ENCODE assay signal across 1 cellular context in the genomic region with DNA sequence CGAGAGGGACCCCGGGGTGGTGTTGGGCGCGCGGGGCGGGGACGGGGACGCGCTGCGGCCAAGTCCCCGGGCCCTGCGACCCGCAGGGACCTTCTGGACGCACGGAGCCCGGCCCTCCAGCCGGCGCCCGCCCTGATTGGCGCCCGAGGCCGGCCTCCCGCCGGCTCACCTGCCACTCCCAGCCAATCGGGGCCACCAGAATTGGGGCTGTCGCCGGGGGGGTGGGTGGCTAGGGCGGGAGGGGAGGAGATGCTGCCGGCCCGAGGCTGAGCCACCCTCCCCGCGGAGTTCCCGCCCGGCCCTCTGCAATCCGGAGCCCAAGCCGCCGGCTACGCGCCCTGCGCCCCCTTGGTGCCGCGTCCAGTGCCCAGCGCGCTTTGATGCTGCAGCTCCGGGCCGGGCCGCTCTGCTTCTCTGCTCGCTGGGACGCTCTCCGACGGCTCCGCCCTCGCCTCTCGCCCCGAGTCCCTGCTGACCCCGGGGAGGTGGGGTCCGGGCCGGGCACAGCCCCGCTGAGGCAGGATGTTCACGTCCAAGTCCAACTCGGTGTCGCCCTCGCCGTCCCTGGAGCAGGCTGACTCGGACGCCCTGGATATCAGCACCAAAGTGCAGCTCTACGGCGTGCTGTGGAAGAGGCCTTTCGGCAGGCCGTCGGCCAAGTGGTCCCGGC.
TF ChIP-seq lines count a peak whose summit lies in the region.

A gene (plus strand): TSS at position 285 of the 670 bp plus-strand sequence. CDS start 238 bp downstream, at position 523.

TF ChIP-seq in H1, 55 proteins besides CTCF, POLR2A, EP300 and RAD21:
- TF ChIP-seq, protein P1, sequence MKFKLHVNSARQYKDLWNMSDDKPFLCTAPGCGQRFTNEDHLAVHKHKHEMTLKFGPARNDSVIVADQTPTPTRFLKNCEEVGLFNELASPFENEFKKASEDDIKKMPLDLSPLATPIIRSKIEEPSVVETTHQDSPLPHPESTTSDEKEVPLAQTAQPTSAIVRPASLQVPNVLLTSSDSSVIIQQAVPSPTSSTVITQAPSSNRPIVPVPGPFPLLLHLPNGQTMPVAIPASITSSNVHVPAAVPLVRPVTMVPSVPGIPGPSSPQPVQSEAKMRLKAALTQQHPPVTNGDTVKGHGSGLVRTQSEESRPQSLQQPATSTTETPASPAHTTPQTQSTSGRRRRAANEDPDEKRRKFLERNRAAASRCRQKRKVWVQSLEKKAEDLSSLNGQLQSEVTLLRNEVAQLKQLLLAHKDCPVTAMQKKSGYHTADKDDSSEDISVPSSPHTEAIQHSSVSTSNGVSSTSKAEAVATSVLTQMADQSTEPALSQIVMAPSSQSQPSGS (IDR thresholded peaks at IDR 0.05; ENCODE audit: low read length) = no peak
- no peak for TF ChIP-seq SP2 (IDR thresholded peaks at IDR 0.05; ENCODE audit: low read length)
- TF ChIP-seq EGR1 (IDR thresholded peaks at IDR 0.05; ENCODE audit: borderline replicate concordance, low read depth, low read length) = no peak
- no peak for TF ChIP-seq RFX5 (IDR thresholded peaks at IDR 0.05; ENCODE audit: borderline replicate concordance, low read depth, low read length)
- TF ChIP-seq NRF1 (IDR thresholded peaks at IDR 0.05; ENCODE audit: low read depth, low read length) = no peak
- TF ChIP-seq TAF7 (optimal IDR thresholded peaks at IDR 0.05; ENCODE audit: borderline replicate concordance, low read depth, low read length) = no peak
- TF ChIP-seq KDM4A (IDR thresholded peaks at IDR 0.05; ENCODE audit: low read depth, low read length, severe bottlenecking) = peak; percentile 88
- TF ChIP-seq RBBP5 (IDR thresholded peaks at IDR 0.05; ENCODE audit: borderline replicate concordance, low read depth, low read length) = peak; percentile 59; the same call in 1 of the 2 replicates
- no peak for TF ChIP-seq SIX5 (IDR thresholded peaks at IDR 0.05; ENCODE audit: low read depth, low read length)
- no peak for TF ChIP-seq BACH1 (IDR thresholded peaks at IDR 0.05; ENCODE audit: low read length)
- no peak for TF ChIP-seq GABPA (IDR thresholded peaks at IDR 0.05; ENCODE audit: borderline replicate concordance, insufficient read depth, low read length)
- no peak for TF ChIP-seq CBX8 (IDR thresholded peaks at IDR 0.05; ENCODE audit: borderline replicate concordance, low read depth, low read length)
- TF ChIP-seq RXRA (IDR thresholded peaks at IDR 0.05; ENCODE audit: insufficient read depth, low read depth, low read length) = no peak
- TF ChIP-seq, protein P2, sequence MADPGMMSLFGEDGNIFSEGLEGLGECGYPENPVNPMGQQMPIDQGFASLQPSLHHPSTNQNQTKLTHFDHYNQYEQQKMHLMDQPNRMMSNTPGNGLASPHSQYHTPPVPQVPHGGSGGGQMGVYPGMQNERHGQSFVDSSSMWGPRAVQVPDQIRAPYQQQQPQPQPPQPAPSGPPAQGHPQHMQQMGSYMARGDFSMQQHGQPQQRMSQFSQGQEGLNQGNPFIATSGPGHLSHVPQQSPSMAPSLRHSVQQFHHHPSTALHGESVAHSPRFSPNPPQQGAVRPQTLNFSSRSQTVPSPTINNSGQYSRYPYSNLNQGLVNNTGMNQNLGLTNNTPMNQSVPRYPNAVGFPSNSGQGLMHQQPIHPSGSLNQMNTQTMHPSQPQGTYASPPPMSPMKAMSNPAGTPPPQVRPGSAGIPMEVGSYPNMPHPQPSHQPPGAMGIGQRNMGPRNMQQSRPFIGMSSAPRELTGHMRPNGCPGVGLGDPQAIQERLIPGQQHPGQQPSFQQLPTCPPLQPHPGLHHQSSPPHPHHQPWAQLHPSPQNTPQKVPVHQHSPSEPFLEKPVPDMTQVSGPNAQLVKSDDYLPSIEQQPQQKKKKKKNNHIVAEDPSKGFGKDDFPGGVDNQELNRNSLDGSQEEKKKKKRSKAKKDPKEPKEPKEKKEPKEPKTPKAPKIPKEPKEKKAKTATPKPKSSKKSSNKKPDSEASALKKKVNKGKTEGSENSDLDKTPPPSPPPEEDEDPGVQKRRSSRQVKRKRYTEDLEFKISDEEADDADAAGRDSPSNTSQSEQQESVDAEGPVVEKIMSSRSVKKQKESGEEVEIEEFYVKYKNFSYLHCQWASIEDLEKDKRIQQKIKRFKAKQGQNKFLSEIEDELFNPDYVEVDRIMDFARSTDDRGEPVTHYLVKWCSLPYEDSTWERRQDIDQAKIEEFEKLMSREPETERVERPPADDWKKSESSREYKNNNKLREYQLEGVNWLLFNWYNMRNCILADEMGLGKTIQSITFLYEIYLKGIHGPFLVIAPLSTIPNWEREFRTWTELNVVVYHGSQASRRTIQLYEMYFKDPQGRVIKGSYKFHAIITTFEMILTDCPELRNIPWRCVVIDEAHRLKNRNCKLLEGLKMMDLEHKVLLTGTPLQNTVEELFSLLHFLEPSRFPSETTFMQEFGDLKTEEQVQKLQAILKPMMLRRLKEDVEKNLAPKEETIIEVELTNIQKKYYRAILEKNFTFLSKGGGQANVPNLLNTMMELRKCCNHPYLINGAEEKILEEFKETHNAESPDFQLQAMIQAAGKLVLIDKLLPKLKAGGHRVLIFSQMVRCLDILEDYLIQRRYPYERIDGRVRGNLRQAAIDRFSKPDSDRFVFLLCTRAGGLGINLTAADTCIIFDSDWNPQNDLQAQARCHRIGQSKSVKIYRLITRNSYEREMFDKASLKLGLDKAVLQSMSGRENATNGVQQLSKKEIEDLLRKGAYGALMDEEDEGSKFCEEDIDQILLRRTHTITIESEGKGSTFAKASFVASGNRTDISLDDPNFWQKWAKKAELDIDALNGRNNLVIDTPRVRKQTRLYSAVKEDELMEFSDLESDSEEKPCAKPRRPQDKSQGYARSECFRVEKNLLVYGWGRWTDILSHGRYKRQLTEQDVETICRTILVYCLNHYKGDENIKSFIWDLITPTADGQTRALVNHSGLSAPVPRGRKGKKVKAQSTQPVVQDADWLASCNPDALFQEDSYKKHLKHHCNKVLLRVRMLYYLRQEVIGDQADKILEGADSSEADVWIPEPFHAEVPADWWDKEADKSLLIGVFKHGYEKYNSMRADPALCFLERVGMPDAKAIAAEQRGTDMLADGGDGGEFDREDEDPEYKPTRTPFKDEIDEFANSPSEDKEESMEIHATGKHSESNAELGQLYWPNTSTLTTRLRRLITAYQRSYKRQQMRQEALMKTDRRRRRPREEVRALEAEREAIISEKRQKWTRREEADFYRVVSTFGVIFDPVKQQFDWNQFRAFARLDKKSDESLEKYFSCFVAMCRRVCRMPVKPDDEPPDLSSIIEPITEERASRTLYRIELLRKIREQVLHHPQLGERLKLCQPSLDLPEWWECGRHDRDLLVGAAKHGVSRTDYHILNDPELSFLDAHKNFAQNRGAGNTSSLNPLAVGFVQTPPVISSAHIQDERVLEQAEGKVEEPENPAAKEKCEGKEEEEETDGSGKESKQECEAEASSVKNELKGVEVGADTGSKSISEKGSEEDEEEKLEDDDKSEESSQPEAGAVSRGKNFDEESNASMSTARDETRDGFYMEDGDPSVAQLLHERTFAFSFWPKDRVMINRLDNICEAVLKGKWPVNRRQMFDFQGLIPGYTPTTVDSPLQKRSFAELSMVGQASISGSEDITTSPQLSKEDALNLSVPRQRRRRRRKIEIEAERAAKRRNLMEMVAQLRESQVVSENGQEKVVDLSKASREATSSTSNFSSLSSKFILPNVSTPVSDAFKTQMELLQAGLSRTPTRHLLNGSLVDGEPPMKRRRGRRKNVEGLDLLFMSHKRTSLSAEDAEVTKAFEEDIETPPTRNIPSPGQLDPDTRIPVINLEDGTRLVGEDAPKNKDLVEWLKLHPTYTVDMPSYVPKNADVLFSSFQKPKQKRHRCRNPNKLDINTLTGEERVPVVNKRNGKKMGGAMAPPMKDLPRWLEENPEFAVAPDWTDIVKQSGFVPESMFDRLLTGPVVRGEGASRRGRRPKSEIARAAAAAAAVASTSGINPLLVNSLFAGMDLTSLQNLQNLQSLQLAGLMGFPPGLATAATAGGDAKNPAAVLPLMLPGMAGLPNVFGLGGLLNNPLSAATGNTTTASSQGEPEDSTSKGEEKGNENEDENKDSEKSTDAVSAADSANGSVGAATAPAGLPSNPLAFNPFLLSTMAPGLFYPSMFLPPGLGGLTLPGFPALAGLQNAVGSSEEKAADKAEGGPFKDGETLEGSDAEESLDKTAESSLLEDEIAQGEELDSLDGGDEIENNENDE (IDR thresholded peaks at IDR 0.05; ENCODE audit: insufficient replicate concordance, low read length) = no peak
- no peak for TF ChIP-seq FOSL1 (IDR thresholded peaks at IDR 0.05; ENCODE audit: insufficient read depth, low read depth, low read length)
- TF ChIP-seq ASH2L (IDR thresholded peaks at IDR 0.05; ENCODE audit: low read length) = peak; percentile 37
- TF ChIP-seq CTBP2 (IDR thresholded peaks at IDR 0.05; ENCODE audit: borderline replicate concordance, insufficient read depth, insufficient read length, low read length) = peak; percentile 34
- no peak for TF ChIP-seq TBP (IDR thresholded peaks at IDR 0.05; ENCODE audit: low read depth, low read length)
- TF ChIP-seq, protein P3, sequence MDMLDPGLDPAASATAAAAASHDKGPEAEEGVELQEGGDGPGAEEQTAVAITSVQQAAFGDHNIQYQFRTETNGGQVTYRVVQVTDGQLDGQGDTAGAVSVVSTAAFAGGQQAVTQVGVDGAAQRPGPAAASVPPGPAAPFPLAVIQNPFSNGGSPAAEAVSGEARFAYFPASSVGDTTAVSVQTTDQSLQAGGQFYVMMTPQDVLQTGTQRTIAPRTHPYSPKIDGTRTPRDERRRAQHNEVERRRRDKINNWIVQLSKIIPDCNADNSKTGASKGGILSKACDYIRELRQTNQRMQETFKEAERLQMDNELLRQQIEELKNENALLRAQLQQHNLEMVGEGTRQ (IDR thresholded peaks at IDR 0.05; ENCODE audit: low read length) = no peak
- no peak for TF ChIP-seq TCF12 (IDR thresholded peaks at IDR 0.05; ENCODE audit: low read depth, low read length)
- no peak for TF ChIP-seq TEAD4 (IDR thresholded peaks at IDR 0.05; ENCODE audit: low read depth, low read length)
- no peak for TF ChIP-seq SP1 (IDR thresholded peaks at IDR 0.05; ENCODE audit: low read depth, low read length)
- TF ChIP-seq CREB1 (IDR thresholded peaks at IDR 0.05) = no peak
- TF ChIP-seq ZNF274 (IDR thresholded peaks at IDR 0.05; ENCODE audit: borderline replicate concordance, extremely low read depth, low read length) = no peak
- TF ChIP-seq, protein P4, sequence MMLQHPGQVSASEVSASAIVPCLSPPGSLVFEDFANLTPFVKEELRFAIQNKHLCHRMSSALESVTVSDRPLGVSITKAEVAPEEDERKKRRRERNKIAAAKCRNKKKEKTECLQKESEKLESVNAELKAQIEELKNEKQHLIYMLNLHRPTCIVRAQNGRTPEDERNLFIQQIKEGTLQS (IDR thresholded peaks at IDR 0.05; ENCODE audit: insufficient read depth, low read depth, low read length) = no peak
- no peak for TF ChIP-seq SRF (IDR thresholded peaks at IDR 0.05; ENCODE audit: low read depth, low read length)
- no peak for TF ChIP-seq CBX5 (IDR thresholded peaks at IDR 0.05; ENCODE audit: low read depth, low read length)
- no peak for TF ChIP-seq BCL11A (IDR thresholded peaks at IDR 0.05; ENCODE audit: low read depth in 2 of 2, low read length in 2 of 2)
- TF ChIP-seq NANOG (IDR thresholded peaks at IDR 0.05; ENCODE audit: insufficient read depth, low read depth, low read length, poor library complexity, severe bottlenecking) = no peak
- TF ChIP-seq MAFK (IDR thresholded peaks at IDR 0.05; ENCODE audit: low read depth, low read length) = no peak
